In genomic region chr16:79844603-79845002, GRCh38 we compare ENCODE assay signal across 1 cellular context.
TF ChIP-seq lines count a peak whose summit lies in the region.

No MANE protein-coding gene starts in this region.

TF ChIP-seq in K562, 482 proteins besides CTCF, POLR2A, EP300 and RAD21 (continued from another document and continues in another):
- TF ChIP-seq MGA (IDR thresholded peaks at IDR 0.05) = peak; percentile 92
- peak; percentile 65; the same call in 1 of the 2 replicates for TF ChIP-seq L3MBTL2 (IDR thresholded peaks at IDR 0.05)
- TF ChIP-seq POLR2G (IDR thresholded peaks at IDR 0.05; ENCODE audit: low read depth, low read length) = 0 out of 2 replicates have a peak, but pooled peaks have one; percentile 34
- peak; percentile 71; the same call in 1 of the 2 replicates for TF ChIP-seq ZNF717 (CRISPR knock-in tag; IDR thresholded peaks at IDR 0.05)
- no peak for TF ChIP-seq GTF2A2 (tag; IDR thresholded peaks at IDR 0.05)
- TF ChIP-seq POLR2H (tag; IDR thresholded peaks at IDR 0.05; ENCODE audit: low read depth) = no peak
- no peak for TF ChIP-seq ZC3H8 (IDR thresholded peaks at IDR 0.05)
- no peak for TF ChIP-seq RREB1 (CRISPR knock-in tag; IDR thresholded peaks at IDR 0.05)
- 0 out of 4 replicates have a peak, but pooled peaks of 1 of the 2 experiments have one; percentile 35 for TF ChIP-seq ZNF639 (CRISPR knock-in tag; conservative IDR thresholded peaks at IDR 0.05 in 1 of 2, IDR thresholded peaks at IDR 0.05 in 1 of 2)
- no peak for TF ChIP-seq ZNF282 (CRISPR knock-in tag; IDR thresholded peaks at IDR 0.05)
- peak; percentile 64; the same call in 1 of the 2 replicates for TF ChIP-seq ZNF592 (IDR thresholded peaks at IDR 0.05)
- TF ChIP-seq CLOCK (CRISPR knock-in tag; IDR thresholded peaks at IDR 0.05; ENCODE audit: borderline replicate concordance) = no peak
- 0 out of 2 replicates have a peak, but pooled peaks have one; percentile 5 for TF ChIP-seq PATZ1 (CRISPR knock-in tag; IDR thresholded peaks at IDR 0.05; ENCODE audit: borderline replicate concordance)
- 0 out of 2 replicates have a peak, but pooled peaks have one; percentile 9 for TF ChIP-seq ZNF76 (CRISPR knock-in tag; IDR thresholded peaks at IDR 0.05; ENCODE audit: borderline replicate concordance)
- no peak for TF ChIP-seq NELFE (IDR thresholded peaks at IDR 0.05; ENCODE audit: insufficient read depth, insufficient read length)
- TF ChIP-seq HSF4 (CRISPR knock-in tag; IDR thresholded peaks at IDR 0.05; ENCODE audit: borderline replicate concordance) = no peak
- 0 out of 2 replicates have a peak, but pooled peaks have one; percentile 4 for TF ChIP-seq MYC (IDR thresholded peaks at IDR 0.05; ENCODE audit: low read depth, low read length)
- peak; percentile 20; the same call in 1 of the 2 replicates for TF ChIP-seq MYC (CRISPR knock-in tag; IDR thresholded peaks at IDR 0.05; ENCODE audit: borderline replicate concordance, low read depth)
